Comparison of ENCODE assay signal across 8 cellular contexts in the genomic region with DNA sequence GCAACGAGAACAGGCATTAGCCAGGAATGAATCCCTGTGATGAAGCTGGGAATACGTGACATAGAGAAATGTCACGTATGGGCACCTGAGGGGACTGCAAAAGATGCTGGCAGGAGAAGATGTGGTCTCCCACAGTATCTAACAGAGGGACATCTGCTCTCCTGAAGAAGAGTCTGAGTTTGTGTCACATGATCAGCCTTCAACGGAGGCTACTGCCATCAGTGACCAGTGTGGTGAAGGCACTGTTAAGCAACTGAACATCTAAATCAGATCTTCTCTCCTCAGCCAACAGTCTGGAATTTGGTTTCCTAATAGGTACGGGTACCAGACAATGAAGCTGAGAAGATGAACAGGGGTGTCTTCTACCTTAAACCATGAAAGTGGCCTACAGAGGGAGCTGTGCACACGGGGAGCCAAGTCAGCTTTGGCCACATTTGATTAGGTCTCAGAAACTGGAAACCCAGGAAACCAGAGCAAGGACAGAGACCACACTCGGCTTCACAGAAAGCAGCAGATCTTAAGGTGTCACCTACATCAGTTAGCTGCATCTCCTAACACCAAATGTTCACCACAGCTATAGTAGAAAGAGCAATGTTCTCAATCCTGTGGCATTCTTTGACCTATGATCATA. TPM values are rescaled to one million over a fixed set of nuclear protein-coding genes. Genes with fewer than 3 reads are reported as not detected.
DNase-seq lines count a peak whose midpoint lies in the region; ATAC-seq and TF ChIP-seq lines count a peak whose summit lies in the region.

No MANE protein-coding gene starts in this region.

- H3K9me2 ChIP-seq in Loucy (replicated peaks; ENCODE audit: low read depth, low read length) = no peaks in the 10 kb centered on the region

- peaks cover 16% of the 10 kb centered on the region for H3K36me3 ChIP-seq in CD8-positive, alpha-beta memory T cell (ENCODE audit: insufficient read depth, low read length)
- H3K36me3 ChIP-seq in Loucy (ENCODE audit: insufficient read depth, low read length) (peaks cover 94% of the 10 kb centered on the region), smooth muscle cell (ENCODE audit: low read depth) (no peaks in the 10 kb centered on the region)

- no peaks in the 10 kb centered on the region for H3K27me3 Mint-ChIP-seq in CD8-positive, alpha-beta memory T cell

- H3K27me3 ChIP-seq in CD8-positive, alpha-beta memory T cell (ENCODE audit: insufficient read depth, low read length, poor library complexity, severe bottlenecking) = no peaks in the 10 kb centered on the region
- H3K27me3 ChIP-seq in Loucy (ENCODE audit: insufficient read depth, low read length, poor library complexity, severe bottlenecking) (no peaks in the 10 kb centered on the region), smooth muscle cell (ENCODE audit: low read depth) (no peaks in the 10 kb centered on the region)

- H3K4me1 ChIP-seq in CD8-positive, alpha-beta memory T cell (ENCODE audit: insufficient read depth, low read length) = peaks cover 25% of the 10 kb centered on the region
- H3K4me1 ChIP-seq in Loucy (ENCODE audit: insufficient read depth, low read length, poor library complexity, severe bottlenecking) (no peaks in the 10 kb centered on the region), smooth muscle cell (ENCODE audit: low read depth) (peaks cover 8% of the 10 kb centered on the region)

- intact Hi-C loops in posterior vena cava (cut with DNase I) = loop anchor here in 1 of 2 donors (10.0 kb wide), 1 partner anchor 82 kb away; no protein-coding TSS in a partner anchor

- H3F3A ChIP-seq in Loucy (ENCODE audit: low read depth) (no peaks in the 10 kb centered on the region), smooth muscle cell (ENCODE audit: low read depth) (no peaks in the 10 kb centered on the region)

- H3K36me3 Mint-ChIP-seq in CD8-positive, alpha-beta memory T cell = peaks cover 6 to 83% (median 15%) of the 10 kb centered on the region in 3 donors

- H3K9ac ChIP-seq in Loucy (ENCODE audit: low read depth, low read length, poor library complexity, severe bottlenecking) = no peak overlapping the region
- H3K9ac ChIP-seq in smooth muscle cell (ENCODE audit: low read depth) = no peak overlapping the region

- H3K9me3 Mint-ChIP-seq in CD8-positive, alpha-beta memory T cell = no peaks in the 10 kb centered on the region

- TF ChIP-seq CTCF in Loucy (conservative IDR thresholded peaks at IDR 0.05; ENCODE audit: low read length) (peak; percentile 74), fibroblast of pulmonary artery (IDR thresholded peaks at IDR 0.05; ENCODE audit: low read length, missing control alignments) (peak; percentile 60), smooth muscle cell (IDR thresholded peaks at IDR 0.05; ENCODE audit: borderline replicate concordance, insufficient read depth, poor library complexity, severe bottlenecking) (peak; percentile 32)

- no peak overlapping the region for H3K27ac ChIP-seq in CD8-positive, alpha-beta memory T cell (ENCODE audit: low read depth, low read length)
- H3K27ac ChIP-seq in smooth muscle cell (ENCODE audit: low read depth) = no peak overlapping the region

- POLR2A ChIA-PET in CD8-positive, alpha-beta memory T cell (lab: Charles Lee) = interaction anchor here (0.8 to 1.5 kb wide), 4 partner anchors 11 to 58 kb away, joined by 3 to 5 read pairs (median 4); no protein-coding TSS in a partner anchor

- CTCF ChIA-PET in CD8-positive, alpha-beta memory T cell (lab: Charles Lee) = interaction anchor here (0.8 to 5.7 kb wide), 29 partner anchors 9 to 479 kb away, joined by 3 to 40 read pairs (median 5); a partner anchor contains a TSS

- 78% methylated on average over 7 of the region's 7 CpGs for WGBS in smooth muscle cell (ENCODE audit: low lambda C conversion rate)

- H2AFZ ChIP-seq in Loucy (ENCODE audit: low read length) = no peak overlapping the region
- no peak overlapping the region for H2AFZ ChIP-seq in smooth muscle cell (ENCODE audit: low read depth)

- H3K9me3 ChIP-seq in CD8-positive, alpha-beta memory T cell (ENCODE audit: low read length) = no peaks in the 10 kb centered on the region
- H3K9me3 ChIP-seq in Loucy (ENCODE audit: insufficient read depth, low read depth, low read length) (no peaks in the 10 kb centered on the region), smooth muscle cell (replicated peaks; ENCODE audit: low read depth) (no peaks in the 10 kb centered on the region)

- peak; percentile 53 to 85 (median 78) for DNase-seq in CD8-positive, alpha-beta memory T cell
- DNase-seq in activated T-cell treated with anti-CD3 and anti-CD28 coated beads for 24 hours (ENCODE audit: low read depth) = peak; percentile 48
- peak; percentile 30 for DNase-seq in fibroblast of pulmonary artery (ENCODE audit: low read depth)
- DNase-seq in smooth muscle cell (lab: John Stamatoyannopoulos, UW; ENCODE audit: unreplicated experiment) = no peak
- DNase-seq in posterior vena cava (ENCODE audit: low spot score) = no peak
- no peak for DNase-seq in NCI-H2029 (lab: John Stamatoyannopoulos, UW)

- ATAC-seq in GM19438 (IDR thresholded peaks at IDR 0.05; ENCODE audit: low read depth, unreplicated experiment) = peak; percentile 73

- peaks cover 29 to 70% (median 38%) of the 10 kb centered on the region in 3 donors for H3K4me1 Mint-ChIP-seq in CD8-positive, alpha-beta memory T cell

- H4K20me1 ChIP-seq in Loucy (ENCODE audit: insufficient read depth, low read length, poor library complexity, severe bottlenecking) (peaks cover 4% of the 10 kb centered on the region), smooth muscle cell (ENCODE audit: low read depth) (peaks cover 16% of the 10 kb centered on the region)

- H3K4me3 ChIP-seq in CD8-positive, alpha-beta memory T cell (ENCODE audit: low read length) = no peak overlapping the region
- H3K4me3 ChIP-seq in Loucy (ENCODE audit: low read length, poor library complexity, severe bottlenecking) (no peak overlapping the region), fibroblast of pulmonary artery (replicated peaks; ENCODE audit: low read depth, low read length) (no peak overlapping the region), smooth muscle cell (no peak overlapping the region)

- no peak overlapping the region for H3K4me2 ChIP-seq in Loucy (ENCODE audit: low read depth, low read length, poor library complexity, severe bottlenecking)
- no peak overlapping the region for H3K4me2 ChIP-seq in smooth muscle cell

- H3K27ac Mint-ChIP-seq in CD8-positive, alpha-beta memory T cell = peak overlapping the region; percentile 62 to 96 (median 90)

- peaks cover 6% of the 10 kb centered on the region for H3K79me2 ChIP-seq in Loucy (ENCODE audit: insufficient read depth, low read length)
- H3K79me2 ChIP-seq in smooth muscle cell (ENCODE audit: low read depth) = peaks cover 5% of the 10 kb centered on the region

- peak overlapping the region in 3 of 7 donors; percentile 25 to 53 (median 26) for H3K4me3 Mint-ChIP-seq in CD8-positive, alpha-beta memory T cell

RNA-seq across cellular contexts. Expression of a gene that starts 41.8 kb away (rescaled TPM):
- total RNA-seq in CD8-positive, alpha-beta memory T cell = 100 to 1,000 TPM; 101 to 103 TPM
- 55.7 TPM for polyA plus RNA-seq in CD8-positive, alpha-beta memory T cell
- total RNA-seq in smooth muscle cell (37.2 and 40.4 TPM in 2 replicates), posterior vena cava (10 to 100 TPM; 54.5 to 71.3 TPM)
- polyA plus RNA-seq in smooth muscle cell = 33.9 and 36.2 TPM in 2 replicates

Comparison
In these comparisons a context has a peak if more than half of its experiments do, and no peak if none do; other contexts are left out.
1. DNase-seq: peak in CD8-positive, alpha-beta memory T cell (5 of 5), activated T-cell treated with anti-CD3 and anti-CD28 coated beads for 24 hours (single experiment) and fibroblast of pulmonary artery (single experiment); none in smooth muscle cell (single experiment), posterior vena cava (single experiment) and NCI-H2029 (single experiment).
2. Peak in every context shown above with its lines, with median percentiles within 50 percentile points of each other: CTCF ChIP-seq.